Comparison of ENCODE assay signal across 15 cellular contexts in the genomic region with DNA sequence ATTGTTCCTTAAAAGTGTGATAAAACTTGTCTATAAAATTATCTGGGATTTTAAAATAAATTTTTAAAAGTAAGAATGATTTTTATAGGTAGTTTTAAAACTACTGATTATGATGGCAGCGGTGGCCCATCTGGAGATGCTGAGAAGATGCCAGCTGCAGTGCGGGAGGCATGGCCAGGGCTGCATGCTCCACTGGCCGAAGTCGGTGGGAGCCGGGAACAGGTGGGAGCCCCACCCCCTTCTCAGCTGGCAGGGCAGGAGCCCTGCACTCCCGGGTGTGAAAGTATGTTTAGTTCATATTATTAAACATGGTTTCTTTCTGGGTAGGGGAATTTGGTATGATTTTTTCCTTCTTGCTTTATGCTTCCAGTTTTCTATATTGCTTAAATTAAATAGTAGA.
DNase-seq lines count a peak whose midpoint lies in the region; TF ChIP-seq lines count a peak whose summit lies in the region.
"Had no signal": no experiment of that assay in that cellular context is flagged by ENCODE, and none has a peak within 500 bp of the region (broad histone marks: within the 10 kb centered on the region; RNA-seq: fewer than 3 reads in every experiment).

No MANE protein-coding gene starts in this region.

- H3K27me3 ChIP-seq in BE2C (no peaks in the 10 kb centered on the region), WERI-Rb-1 (ENCODE audit: insufficient read depth, low read depth, severe bottlenecking) (no peaks in the 10 kb centered on the region)
- H3K27me3 ChIP-seq: BLaER1 had no signal

- intact Hi-C loops in activated CD4-positive, alpha-beta T cell treated with anti-CD3 and anti-CD28 coated beads, Interleukin-2, amount 10 ng/mL, durations not matched to agents 24 days and 14 days (cut with micrococcal nuclease), result no loop called here

- H3K9me3 ChIP-seq in BE2C (no peaks in the 10 kb centered on the region), WERI-Rb-1 (ENCODE audit: severe bottlenecking) (no peaks in the 10 kb centered on the region)
- H3K9me3 ChIP-seq: BLaER1, Caco-2 had no signal

- H3K4me3 Mint-ChIP-seq in activated CD4-positive, alpha-beta T cell treated with anti-CD3 and anti-CD28 coated beads, Interleukin-2, amount 10 ng/mL, durations not matched to agents 24 days and 14 days, result no peak overlapping the region
- H3K4me3 Mint-ChIP-seq: CD8-positive, alpha-beta memory T cell; HFFc6 had no signal

- H3K9me3 Mint-ChIP-seq in activated CD4-positive, alpha-beta T cell treated with anti-CD3 and anti-CD28 coated beads, Interleukin-2, amount 10 ng/mL, durations not matched to agents 24 days and 14 days, result no peaks in the 10 kb centered on the region
- H3K9me3 Mint-ChIP-seq: HFFc6 had no signal

- DNase-seq in DMS 273 (lab: John Stamatoyannopoulos, UW; ENCODE audit: unreplicated experiment), result peak; percentile 8
- DNase-seq in DMS 273 treated with DMSO at 0.1 percent for 48 hours (lab: John Stamatoyannopoulos, UW), result no peak
- peak; percentile 16 for DNase-seq in BE2C
- DNase-seq in WERI-Rb-1, result peak; percentile 9
- peak; percentile 12 for DNase-seq in iPS-NIHi11 (ENCODE audit: low spot score)
- no peak for DNase-seq in stimulated activated CD4-positive, alpha-beta T cell treated with anti-CD3 and anti-CD28 coated beads, Interleukin-4, amount 100 ng/mL, for 4 hours
- DNase-seq in stimulated activated naive CD4-positive, alpha-beta T cell treated with Interleukin-2 at 50 U/mL for 16 hours (lab: John Stamatoyannopoulos, UW), result no peak
- DNase-seq in activated CD4-positive, alpha-beta T cell treated with anti-CD3 and anti-CD28 coated beads, Interleukin-2, amount 10 ng/mL, durations not matched to agents 24 days and 14 days, result no peak
- DNase-seq: Caco-2; CD8-positive, alpha-beta memory T cell; GM23248; HCEC 1CT; HFFc6 had no signal

- H3K27ac Mint-ChIP-seq in activated CD4-positive, alpha-beta T cell treated with anti-CD3 and anti-CD28 coated beads, Interleukin-2, amount 10 ng/mL, durations not matched to agents 24 days and 14 days, result no peak overlapping the region
- H3K27ac Mint-ChIP-seq: HFFc6 had no signal

- no peaks in the 10 kb centered on the region for H3K36me3 ChIP-seq in BE2C
- H3K36me3 ChIP-seq in WERI-Rb-1, result no peaks in the 10 kb centered on the region
- H3K36me3 ChIP-seq: BLaER1 had no signal

- H3K27ac ChIP-seq in WERI-Rb-1, result no peak overlapping the region
- H3K27ac ChIP-seq: 22Rv1, BLaER1, GM23248 had no signal

- H3K4me1 Mint-ChIP-seq in activated CD4-positive, alpha-beta T cell treated with anti-CD3 and anti-CD28 coated beads, Interleukin-2, amount 10 ng/mL, durations not matched to agents 24 days and 14 days, result no peaks in the 10 kb centered on the region
- H3K4me1 Mint-ChIP-seq: CD8-positive, alpha-beta memory T cell had no signal

- H3K27me3 Mint-ChIP-seq in activated CD4-positive, alpha-beta T cell treated with anti-CD3 and anti-CD28 coated beads, Interleukin-2, amount 10 ng/mL, durations not matched to agents 24 days and 14 days, result peaks cover 1% of the 10 kb centered on the region

- H3K4me3 ChIP-seq in BE2C (ENCODE audit: low read depth, low read length) (no peak overlapping the region), WERI-Rb-1 (ENCODE audit: low read depth, low read length) (no peak overlapping the region)
- H3K4me3 ChIP-seq: BLaER1, GM23248 had no signal

- H3K4me1 ChIP-seq in BE2C, result no peaks in the 10 kb centered on the region
- H3K4me1 ChIP-seq: BLaER1, Caco-2 had no signal

- no peaks in the 10 kb centered on the region for H3K36me3 Mint-ChIP-seq in activated CD4-positive, alpha-beta T cell treated with anti-CD3 and anti-CD28 coated beads, Interleukin-2, amount 10 ng/mL, durations not matched to agents 24 days and 14 days (ENCODE audit: low read depth)
- H3K36me3 Mint-ChIP-seq: CD8-positive, alpha-beta memory T cell had no signal

- TF ChIP-seq CTCF in BE2C (IDR thresholded peaks at IDR 0.05; ENCODE audit: low read depth, low read length) (no peak), WERI-Rb-1 (IDR thresholded peaks at IDR 0.05; ENCODE audit: low read depth, low read length) (no peak)

Comparison
In these comparisons a context has a peak if more than half of its experiments do, and no peak if none do; other contexts are left out.
1. DNase-seq: peak in DMS 273 (single experiment), BE2C (single experiment), WERI-Rb-1 (single experiment) and iPS-NIHi11 (single experiment); none in DMS 273 treated with DMSO at 0.1 percent for 48 hours (single experiment), stimulated activated CD4-positive, alpha-beta T cell treated with anti-CD3 and anti-CD28 coated beads, Interleukin-4, amount 100 ng/mL, for 4 hours (0 of 2), stimulated activated naive CD4-positive, alpha-beta T cell treated with Interleukin-2 at 50 U/mL for 16 hours (single experiment) and activated CD4-positive, alpha-beta T cell treated with anti-CD3 and anti-CD28 coated beads, Interleukin-2, amount 10 ng/mL, durations not matched to agents 24 days and 14 days (single experiment).